In genomic region chr4:104064650-104065577, GRCh38 we compare ENCODE assay signal across 8 cellular contexts.
DNase-seq lines count a peak whose midpoint lies in the region; ATAC-seq lines count a peak whose summit lies in the region.

No MANE protein-coding gene starts in this region.

- ATAC-seq in GM18867 (IDR thresholded peaks at IDR 0.05; ENCODE audit: unreplicated experiment) (peak; percentile 93), HG03060 (IDR thresholded peaks at IDR 0.05; ENCODE audit: low read depth, unreplicated experiment) (peak; percentile 88)
- no peak for ATAC-seq in stimulated activated naive CD8-positive, alpha-beta T cell treated with anti-CD3 and anti-CD28 coated beads, Interleukin-15, Interleukin-2, amounts not matched to agents 100 U/mL and 50 U/mL, for 24 hours

- peak in 11 of 14 donors; percentile 1 to 37 (median 8) for DNase-seq in C1 segment of cervical spinal cord (lab: John Stamatoyannopoulos, UW)
- peak; percentile 4 for DNase-seq in NCI-H2107 (lab: John Stamatoyannopoulos, UW)
- peak in 51 of 56 donors; percentile 1 to 78 (median 36) for DNase-seq in amygdala (lab: John Stamatoyannopoulos, UW)
- DNase-seq in iPS-NIHi11 (ENCODE audit: low spot score): peak; percentile 59
- DNase-seq in stimulated activated naive CD8-positive, alpha-beta T cell treated with anti-CD3 and anti-CD28 coated beads, Interleukin-15, Interleukin-2, amounts not matched to agents 100 U/mL and 50 U/mL, for 24 hours: peak; percentile 10
- DNase-seq in stimulated activated CD4-positive, alpha-beta T cell treated with anti-CD3 and anti-CD28 coated beads, Interleukin-4, amount 100 ng/mL, for 1 hour: no peak
